1 cellular context compared by ENCODE assay signal in genomic region chr20:62405108-62405980, GRCh38.
TF ChIP-seq lines count a peak whose summit lies in the region.

No MANE protein-coding gene starts in this region.

TF ChIP-seq in HepG2, 621 proteins besides CTCF, POLR2A, EP300 and RAD21 (continued from another document and continues in another):
- TF ChIP-seq ARID4A (CRISPR knock-in tag; IDR thresholded peaks at IDR 0.05; ENCODE audit: borderline replicate concordance) = peak; percentile 34; the same call in 1 of the 2 replicates
- TF ChIP-seq ZNF44 (CRISPR knock-in tag; IDR thresholded peaks at IDR 0.05) = peak; percentile 91; the same call in 1 of the 2 replicates
- peak; percentile 93; the same call in 1 of the 2 replicates for TF ChIP-seq NFIB (CRISPR knock-in tag; IDR thresholded peaks at IDR 0.05; ENCODE audit: borderline replicate concordance)
- TF ChIP-seq HOXA3 (CRISPR knock-in tag; IDR thresholded peaks at IDR 0.05) = peak; percentile 99
- 0 out of 2 replicates have a peak, but pooled peaks have one; percentile 75 for TF ChIP-seq FUBP1 (CRISPR knock-in tag; IDR thresholded peaks at IDR 0.05; ENCODE audit: borderline replicate concordance)
- TF ChIP-seq TGIF2 (CRISPR knock-in tag; IDR thresholded peaks at IDR 0.05) = no peak
- no peak for TF ChIP-seq ZNF382 (CRISPR knock-in tag; IDR thresholded peaks at IDR 0.05; ENCODE audit: borderline replicate concordance)
- peak; percentile 36; the same call in 1 of the 2 replicates for TF ChIP-seq KDM2A (CRISPR knock-in tag; IDR thresholded peaks at IDR 0.05; ENCODE audit: borderline replicate concordance, low read depth)
- TF ChIP-seq GATA4 (IDR thresholded peaks at IDR 0.05; ENCODE audit: borderline replicate concordance, low read depth) = no peak
- TF ChIP-seq MXD3 (CRISPR knock-in tag; IDR thresholded peaks at IDR 0.05) = 0 out of 2 replicates have a peak, but pooled peaks have one; percentile 20
- TF ChIP-seq SNAPC2 (CRISPR knock-in tag; IDR thresholded peaks at IDR 0.05) = no peak
- peak; percentile 59; the same call in 1 of the 2 replicates for TF ChIP-seq KMT2A (CRISPR knock-in tag; IDR thresholded peaks at IDR 0.05)
- TF ChIP-seq TCF7L2 (IDR thresholded peaks at IDR 0.05; ENCODE audit: low read depth, low read length) = no peak
- 0 out of 2 replicates have a peak, but pooled peaks have one; percentile 21 for TF ChIP-seq NCOA2 (CRISPR knock-in tag; IDR thresholded peaks at IDR 0.05)
- no peak for TF ChIP-seq NCOA5 (CRISPR knock-in tag; IDR thresholded peaks at IDR 0.05)
- TF ChIP-seq ZGPAT (CRISPR knock-in tag; IDR thresholded peaks at IDR 0.05) = 0 out of 2 replicates have a peak, but pooled peaks have one; percentile 49
- peak; percentile 30; the same call in 1 of the 2 replicates for TF ChIP-seq NFYC (CRISPR knock-in tag; IDR thresholded peaks at IDR 0.05)
- no peak for TF ChIP-seq TRIM24 (CRISPR knock-in tag; IDR thresholded peaks at IDR 0.05)
- TF ChIP-seq ZNF121 (CRISPR knock-in tag; IDR thresholded peaks at IDR 0.05) = peak; percentile 14; the same call in 1 of the 2 replicates
- TF ChIP-seq AGO2 (optimal IDR thresholded peaks at IDR 0.05; ENCODE audit: low read depth, low read length) = peak; percentile 69
- TF ChIP-seq GMEB1 (CRISPR knock-in tag; IDR thresholded peaks at IDR 0.05; ENCODE audit: borderline replicate concordance) = peak; percentile 53; the same call in 1 of the 2 replicates
- TF ChIP-seq SUZ12 (IDR thresholded peaks at IDR 0.05; ENCODE audit: low read depth, low read length) = no peak
- TF ChIP-seq NFATC3 (CRISPR knock-in tag; IDR thresholded peaks at IDR 0.05) = no peak
- no peak for TF ChIP-seq NR3C1 (CRISPR knock-in tag; IDR thresholded peaks at IDR 0.05)
- peak; percentile 33; the same call in 1 of the 2 replicates for TF ChIP-seq KAT8 (CRISPR knock-in tag; IDR thresholded peaks at IDR 0.05)
- peak; percentile 8; the same call in 1 of the 2 replicates for TF ChIP-seq SMC3 (IDR thresholded peaks at IDR 0.05; ENCODE audit: low read length)
- 0 out of 2 replicates have a peak, but pooled peaks have one; percentile 39 for TF ChIP-seq SIX4 (CRISPR knock-in tag; IDR thresholded peaks at IDR 0.05)
- TF ChIP-seq TEAD2 (CRISPR knock-in tag; IDR thresholded peaks at IDR 0.05) = 0 out of 2 replicates have a peak, but pooled peaks have one; percentile 22
- 0 out of 2 replicates have a peak, but pooled peaks have one; percentile 23 for TF ChIP-seq ZNF12 (CRISPR knock-in tag; IDR thresholded peaks at IDR 0.05)
- no peak for TF ChIP-seq ZNF101 (CRISPR knock-in tag; IDR thresholded peaks at IDR 0.05; ENCODE audit: borderline replicate concordance, low read depth)
- no peak for TF ChIP-seq ZFP82 (CRISPR knock-in tag; IDR thresholded peaks at IDR 0.05; ENCODE audit: borderline replicate concordance)
- TF ChIP-seq ZNF547 (CRISPR knock-in tag; IDR thresholded peaks at IDR 0.05) = peak; percentile 75; the same call in 1 of the 2 replicates
- TF ChIP-seq ZNF292 (CRISPR knock-in tag; IDR thresholded peaks at IDR 0.05; ENCODE audit: borderline replicate concordance, low read depth) = no peak; the same call in 1 of the 2 replicates
- TF ChIP-seq CSRNP1 (CRISPR knock-in tag; IDR thresholded peaks at IDR 0.05) = 0 out of 2 replicates have a peak, but pooled peaks have one; percentile 64
- TF ChIP-seq ZNF350 (CRISPR knock-in tag; IDR thresholded peaks at IDR 0.05; ENCODE audit: borderline replicate concordance, low read depth) = peak; percentile 73; the same call in 1 of the 2 replicates
- no peak for TF ChIP-seq ZNF354B (CRISPR knock-in tag; IDR thresholded peaks at IDR 0.05)
- no peak for TF ChIP-seq ZFP36L2 (CRISPR knock-in tag; IDR thresholded peaks at IDR 0.05)
- TF ChIP-seq ZFP36L1 (CRISPR knock-in tag; IDR thresholded peaks at IDR 0.05) = no peak
- TF ChIP-seq ZNF883 (CRISPR knock-in tag; IDR thresholded peaks at IDR 0.05; ENCODE audit: not compliant biosample characterization) = peak; percentile 75
- TF ChIP-seq ZNF704 (CRISPR knock-in tag; IDR thresholded peaks at IDR 0.05; ENCODE audit: borderline replicate concordance) = 0 out of 2 replicates have a peak, but pooled peaks have one; percentile 38
- 0 out of 2 replicates have a peak, but pooled peaks have one; percentile 30 for TF ChIP-seq REXO4 (CRISPR knock-in tag; IDR thresholded peaks at IDR 0.05; ENCODE audit: borderline replicate concordance)
- TF ChIP-seq IKZF4 (CRISPR knock-in tag; IDR thresholded peaks at IDR 0.05; ENCODE audit: borderline replicate concordance, low read depth, not compliant biosample characterization) = peak; percentile 66
- TF ChIP-seq ZNF782 (CRISPR knock-in tag; IDR thresholded peaks at IDR 0.05; ENCODE audit: borderline replicate concordance) = 0 out of 2 replicates have a peak, but pooled peaks have one; percentile 30
- TF ChIP-seq ZNF274 (CRISPR knock-in tag; IDR thresholded peaks at IDR 0.05) = 0 out of 2 replicates have a peak, but pooled peaks have one; percentile 83
- peak; percentile 66; the same call in 1 of the 2 replicates for TF ChIP-seq ZSCAN25 (CRISPR knock-in tag; IDR thresholded peaks at IDR 0.05)
- TF ChIP-seq THAP9 (CRISPR knock-in tag; IDR thresholded peaks at IDR 0.05; ENCODE audit: borderline replicate concordance) = no peak
